ENCODE assay signal across 8 cellular contexts in genomic region chr17:37359682-37360188, GRCh38. TPM values are rescaled to one million over a fixed set of nuclear protein-coding genes. Genes with fewer than 3 reads are reported as not detected.
DNase-seq lines count a peak whose midpoint lies in the region; ATAC-seq and TF ChIP-seq lines count a peak whose summit lies in the region.

No MANE protein-coding gene starts in this region.

- peak overlapping the region; percentile 97 for H3K4ac ChIP-seq in trophoblast cell (ENCODE audit: low read depth, low read length)

- peaks cover 18% of the 10 kb centered on the region for H3K79me2 ChIP-seq in trophoblast cell (ENCODE audit: control insufficient read depth, insufficient read depth, low read length, poor library complexity)

- H4K91ac ChIP-seq in trophoblast cell (ENCODE audit: low read depth, low read length): peak overlapping the region; percentile 98

- H3K4me2 ChIP-seq in trophoblast cell (ENCODE audit: low read length): peak overlapping the region; percentile 60

- no peak for TF ChIP-seq CTCF in GM12865 (IDR thresholded peaks at IDR 0.05; ENCODE audit: insufficient read depth, low read depth, low read length, missing control alignments)

- H2AFZ ChIP-seq in trophoblast cell (ENCODE audit: insufficient read depth, low read length, poor library complexity): peak overlapping the region; percentile 91

- DNase-seq in GM12865 (ENCODE audit: low read depth) (no peak), SK-N-MC (ENCODE audit: low read depth, low spot score) (no peak), fibroblast of peridontal ligament (ENCODE audit: extremely low read depth) (peak; percentile 39), trophoblast cell (peak in 1 of 2 donors; percentile 43), NCI-H774 (lab: John Stamatoyannopoulos, UW) (no peak)

- H2BK12ac ChIP-seq in trophoblast cell (ENCODE audit: low read length): peak overlapping the region; percentile 98

- WGBS in trophoblast cell (ENCODE audit: extremely low coverage, insufficient coverage, insufficient read length): no CpG with 5 or more reads among the region's 18 CpGs

- no peak for ATAC-seq in GM18520 (IDR thresholded peaks at IDR 0.05; ENCODE audit: unreplicated experiment)
- no peak for ATAC-seq in HG02588 (IDR thresholded peaks at IDR 0.05; ENCODE audit: unreplicated experiment)
- ATAC-seq in HG03442 (IDR thresholded peaks at IDR 0.05; ENCODE audit: unreplicated experiment): no peak

- H4K12ac ChIP-seq in trophoblast cell (ENCODE audit: low read depth, low read length): peak overlapping the region; percentile 99

- peak overlapping the region; percentile 99 for H3K14ac ChIP-seq in trophoblast cell (ENCODE audit: low read length)

- H3K18ac ChIP-seq in trophoblast cell (ENCODE audit: low read length): peak overlapping the region; percentile 94

- no peaks in the 10 kb centered on the region for H3K27me3 ChIP-seq in trophoblast cell (ENCODE audit: insufficient read depth, low read length)

- peaks cover 5 to 11% of the 10 kb centered on the region in 2 experiments for H3K4me1 ChIP-seq in trophoblast cell (ENCODE audit: control insufficient read depth in 1 of 2, insufficient read depth in 2 of 2, low read length in 2 of 2)

- H3K4me3 ChIP-seq in GM12865 (ENCODE audit: low read depth, low read length) (peak overlapping the region; percentile 60), SK-N-MC (peak overlapping the region; percentile 96; the same call in 1 of the 2 replicates), trophoblast cell (ENCODE audit: low read depth, low read length) (peak overlapping the region; percentile 50)

- H2BK120ac ChIP-seq in trophoblast cell (ENCODE audit: insufficient read depth, low read length, poor library complexity): peak overlapping the region; percentile 98

- peak overlapping the region; percentile 100 for H4K8ac ChIP-seq in trophoblast cell (ENCODE audit: low read depth, low read length)

- H2BK5ac ChIP-seq in trophoblast cell (ENCODE audit: low read depth, low read length, poor library complexity): peak overlapping the region; percentile 98

- H3K36me3 ChIP-seq in SK-N-MC (ENCODE audit: insufficient read depth, low read length) (no peaks in the 10 kb centered on the region), trophoblast cell (ENCODE audit: control insufficient read depth in 1 of 2, insufficient read depth in 2 of 2, low read length in 2 of 2) (peaks cover 0 to 3% of the 10 kb centered on the region in 2 experiments)

- H3K79me1 ChIP-seq in trophoblast cell (ENCODE audit: low read length): peaks cover 17% of the 10 kb centered on the region

- no peaks in the 10 kb centered on the region for H3K9me3 ChIP-seq in SK-N-MC (ENCODE audit: low read depth, low read length)
- no peaks in the 10 kb centered on the region for H3K9me3 ChIP-seq in trophoblast cell (ENCODE audit: insufficient read depth, low read depth, low read length)

- no peak overlapping the region for H3K23ac ChIP-seq in trophoblast cell (ENCODE audit: low read length)

- peak overlapping the region; percentile 94 for H2AK5ac ChIP-seq in trophoblast cell (ENCODE audit: low read length)

- H3K9ac ChIP-seq in SK-N-MC (ENCODE audit: insufficient read length) (no peak overlapping the region), trophoblast cell (ENCODE audit: low read length) (no peak overlapping the region)

- no peak overlapping the region for H3K27ac ChIP-seq in SK-N-MC
- peak overlapping the region; percentile 94 for H3K27ac ChIP-seq in trophoblast cell (ENCODE audit: low read depth, low read length)

RNA-seq across cellular contexts. Expression of gene C17orf78, which starts 16.1 kb away (rescaled TPM):
- polyA plus RNA-seq in trophoblast cell (2013): not detected in 2 replicates

RNA-seq across cellular contexts. Expression of gene ACACA, which starts 46.9 kb away (rescaled TPM):
- polyA plus RNA-seq in trophoblast cell (2013): 38.4 and 39.4 TPM in 2 replicates

RNA-seq across cellular contexts. Expression of gene TADA2A, which starts 47.0 kb away (rescaled TPM):
- polyA plus RNA-seq in trophoblast cell (2013): 14.1 and 14.8 TPM in 2 replicates
